In genomic region chr15:78083186-78083585, GRCh38 we compare ENCODE assay signal across 1 cellular context.
TF ChIP-seq lines count a peak whose summit lies in the region.

No MANE protein-coding gene starts in this region.

TF ChIP-seq in IMR-90, 13 proteins besides CTCF, POLR2A, EP300 and RAD21:
- no peak for TF ChIP-seq RCOR1 (IDR thresholded peaks at IDR 0.05; ENCODE audit: insufficient replicate concordance, low read length)
